Comparison of ENCODE assay signal across 2 cellular contexts in the genomic region with DNA sequence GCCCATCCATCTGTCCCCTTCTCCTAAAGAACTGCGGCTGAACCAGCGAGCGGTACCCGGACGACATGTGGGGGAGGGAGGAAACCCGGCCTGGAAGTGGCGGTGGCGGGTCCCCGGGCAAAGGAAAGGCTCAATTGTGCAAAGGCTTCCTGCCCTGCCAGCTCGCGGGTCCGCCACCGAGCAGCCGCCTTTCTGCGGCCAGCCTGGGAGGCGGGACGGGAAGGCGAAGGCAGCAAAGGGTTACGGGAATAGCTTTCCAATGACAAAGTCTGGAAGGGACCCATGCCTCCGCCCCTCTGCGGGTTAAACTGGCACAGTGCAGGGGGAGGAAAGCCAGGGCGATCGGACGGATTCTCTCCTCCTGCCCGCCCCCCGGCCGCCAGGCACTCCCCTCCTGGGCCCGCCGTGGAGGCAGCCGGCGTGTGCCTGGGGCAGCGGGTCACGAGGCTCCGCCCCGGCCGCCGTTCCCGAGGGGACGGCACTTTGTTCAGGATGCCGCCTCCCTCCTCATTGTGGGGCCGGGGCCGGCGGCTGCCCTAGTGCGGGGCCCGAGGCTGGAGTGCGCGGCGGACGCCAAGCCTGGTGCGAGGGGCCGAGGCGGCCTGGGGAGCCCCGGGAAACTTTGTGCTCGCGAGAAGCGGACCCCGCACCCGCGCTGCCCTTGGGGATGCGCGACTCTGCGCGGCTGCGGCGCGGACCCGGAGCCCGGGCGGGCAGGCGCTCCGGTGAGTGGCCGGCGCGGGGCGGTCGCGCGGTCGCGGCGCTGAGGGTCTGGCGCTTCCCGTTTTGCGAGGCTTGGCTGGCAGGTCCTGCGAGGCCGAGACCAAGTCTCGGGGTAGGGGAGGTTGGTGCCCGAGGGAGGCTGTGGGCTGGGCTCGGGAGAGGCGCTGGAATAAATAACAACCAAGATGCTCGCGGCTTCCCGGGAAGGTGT.
TF ChIP-seq lines count a peak whose summit lies in the region.

A gene with protein sequence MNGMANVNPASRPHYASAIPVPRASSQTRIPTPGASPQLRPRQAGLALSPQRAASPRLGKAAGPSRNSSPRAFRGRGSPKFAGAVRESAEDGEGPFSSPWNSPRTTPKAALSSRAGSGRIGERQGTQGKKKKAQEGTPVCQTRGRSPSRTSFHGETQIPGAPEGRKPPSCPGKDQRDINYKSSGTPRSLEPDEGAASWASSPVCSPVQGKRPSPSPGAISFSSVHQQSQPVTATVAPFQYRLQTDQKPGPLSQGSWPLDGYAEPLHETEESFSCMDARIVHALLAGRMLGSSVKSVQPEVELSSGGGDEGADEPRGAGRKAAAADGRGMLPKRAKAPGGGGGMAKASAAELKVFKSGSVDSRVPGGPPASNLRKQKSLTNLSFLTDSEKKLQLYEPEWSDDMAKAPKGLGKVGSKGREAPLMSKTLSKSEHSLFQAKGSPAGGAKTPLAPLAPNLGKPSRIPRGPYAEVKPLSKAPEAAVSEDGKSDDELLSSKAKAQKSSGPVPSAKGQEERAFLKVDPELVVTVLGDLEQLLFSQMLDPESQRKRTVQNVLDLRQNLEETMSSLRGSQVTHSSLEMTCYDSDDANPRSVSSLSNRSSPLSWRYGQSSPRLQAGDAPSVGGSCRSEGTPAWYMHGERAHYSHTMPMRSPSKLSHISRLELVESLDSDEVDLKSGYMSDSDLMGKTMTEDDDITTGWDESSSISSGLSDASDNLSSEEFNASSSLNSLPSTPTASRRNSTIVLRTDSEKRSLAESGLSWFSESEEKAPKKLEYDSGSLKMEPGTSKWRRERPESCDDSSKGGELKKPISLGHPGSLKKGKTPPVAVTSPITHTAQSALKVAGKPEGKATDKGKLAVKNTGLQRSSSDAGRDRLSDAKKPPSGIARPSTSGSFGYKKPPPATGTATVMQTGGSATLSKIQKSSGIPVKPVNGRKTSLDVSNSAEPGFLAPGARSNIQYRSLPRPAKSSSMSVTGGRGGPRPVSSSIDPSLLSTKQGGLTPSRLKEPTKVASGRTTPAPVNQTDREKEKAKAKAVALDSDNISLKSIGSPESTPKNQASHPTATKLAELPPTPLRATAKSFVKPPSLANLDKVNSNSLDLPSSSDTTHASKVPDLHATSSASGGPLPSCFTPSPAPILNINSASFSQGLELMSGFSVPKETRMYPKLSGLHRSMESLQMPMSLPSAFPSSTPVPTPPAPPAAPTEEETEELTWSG (N-terminal part only) (plus strand): TSS at position 510 of the 934 bp plus-strand sequence. CDS start 83,758 bp downstream, outside the sequence.

TF ChIP-seq in HEK293, 187 proteins besides CTCF, POLR2A, EP300 and RAD21 (continues in another document):
- TF ChIP-seq, protein P1, sequence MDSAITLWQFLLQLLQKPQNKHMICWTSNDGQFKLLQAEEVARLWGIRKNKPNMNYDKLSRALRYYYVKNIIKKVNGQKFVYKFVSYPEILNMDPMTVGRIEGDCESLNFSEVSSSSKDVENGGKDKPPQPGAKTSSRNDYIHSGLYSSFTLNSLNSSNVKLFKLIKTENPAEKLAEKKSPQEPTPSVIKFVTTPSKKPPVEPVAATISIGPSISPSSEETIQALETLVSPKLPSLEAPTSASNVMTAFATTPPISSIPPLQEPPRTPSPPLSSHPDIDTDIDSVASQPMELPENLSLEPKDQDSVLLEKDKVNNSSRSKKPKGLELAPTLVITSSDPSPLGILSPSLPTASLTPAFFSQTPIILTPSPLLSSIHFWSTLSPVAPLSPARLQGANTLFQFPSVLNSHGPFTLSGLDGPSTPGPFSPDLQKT (IDR thresholded peaks at IDR 0.05; ENCODE audit: borderline replicate concordance, low read depth, low read length), result no peak
- TF ChIP-seq ZSCAN16 (tag by site-specific recombination; IDR thresholded peaks at IDR 0.05) (no peak), ZNF843 (tag by site-specific recombination; IDR thresholded peaks at IDR 0.05) (peak; percentile 24; the same call in 1 of the 2 replicates), SP3 (tag by site-specific recombination; IDR thresholded peaks at IDR 0.05) (peak; percentile 83), ZNF248 (tag by site-specific recombination; IDR thresholded peaks at IDR 0.05) (no peak), SP7 (tag by site-specific recombination; IDR thresholded peaks at IDR 0.05) (peak; percentile 90), ZNF169 (tag by site-specific recombination; IDR thresholded peaks at IDR 0.05) (no peak), ZNF624 (tag by site-specific recombination; IDR thresholded peaks at IDR 0.05) (no peak), ZNF623 (tag by site-specific recombination; IDR thresholded peaks at IDR 0.05) (no peak), ZNF10 (tag by site-specific recombination; IDR thresholded peaks at IDR 0.05) (no peak), ZNF112 (tag by site-specific recombination; IDR thresholded peaks at IDR 0.05) (no peak), ZNF302 (tag by site-specific recombination; IDR thresholded peaks at IDR 0.05; ENCODE audit: low read depth) (no peak), ZNF404 (tag by site-specific recombination; IDR thresholded peaks at IDR 0.05) (no peak), REST (tag by site-specific recombination; IDR thresholded peaks at IDR 0.05) (no peak), ZNF48 (tag by site-specific recombination; IDR thresholded peaks at IDR 0.05) (no peak)
- TF ChIP-seq, protein P2, sequence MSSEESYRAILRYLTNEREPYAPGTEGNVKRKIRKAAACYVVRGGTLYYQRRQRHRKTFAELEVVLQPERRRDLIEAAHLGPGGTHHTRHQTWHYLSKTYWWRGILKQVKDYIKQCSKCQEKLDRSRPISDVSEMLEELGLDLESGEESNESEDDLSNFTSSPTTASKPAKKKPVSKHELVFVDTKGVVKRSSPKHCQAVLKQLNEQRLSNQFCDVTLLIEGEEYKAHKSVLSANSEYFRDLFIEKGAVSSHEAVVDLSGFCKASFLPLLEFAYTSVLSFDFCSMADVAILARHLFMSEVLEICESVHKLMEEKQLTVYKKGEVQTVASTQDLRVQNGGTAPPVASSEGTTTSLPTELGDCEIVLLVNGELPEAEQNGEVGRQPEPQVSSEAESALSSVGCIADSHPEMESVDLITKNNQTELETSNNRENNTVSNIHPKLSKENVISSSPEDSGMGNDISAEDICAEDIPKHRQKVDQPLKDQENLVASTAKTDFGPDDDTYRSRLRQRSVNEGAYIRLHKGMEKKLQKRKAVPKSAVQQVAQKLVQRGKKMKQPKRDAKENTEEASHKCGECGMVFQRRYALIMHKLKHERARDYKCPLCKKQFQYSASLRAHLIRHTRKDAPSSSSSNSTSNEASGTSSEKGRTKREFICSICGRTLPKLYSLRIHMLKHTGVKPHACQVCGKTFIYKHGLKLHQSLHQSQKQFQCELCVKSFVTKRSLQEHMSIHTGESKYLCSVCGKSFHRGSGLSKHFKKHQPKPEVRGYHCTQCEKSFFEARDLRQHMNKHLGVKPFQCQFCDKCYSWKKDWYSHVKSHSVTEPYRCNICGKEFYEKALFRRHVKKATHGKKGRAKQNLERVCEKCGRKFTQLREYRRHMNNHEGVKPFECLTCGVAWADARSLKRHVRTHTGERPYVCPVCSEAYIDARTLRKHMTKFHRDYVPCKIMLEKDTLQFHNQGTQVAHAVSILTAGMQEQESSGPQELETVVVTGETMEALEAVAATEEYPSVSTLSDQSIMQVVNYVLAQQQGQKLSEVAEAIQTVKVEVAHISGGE (tag by site-specific recombination; conservative IDR thresholded peaks at IDR 0.05; ENCODE audit: low read depth), result 0 out of 2 replicates have a peak, but pooled peaks have one; percentile 27

TF ChIP-seq in endothelial cell of umbilical vein, 7 proteins besides CTCF, POLR2A, EP300 and RAD21:
- TF ChIP-seq, protein P3, sequence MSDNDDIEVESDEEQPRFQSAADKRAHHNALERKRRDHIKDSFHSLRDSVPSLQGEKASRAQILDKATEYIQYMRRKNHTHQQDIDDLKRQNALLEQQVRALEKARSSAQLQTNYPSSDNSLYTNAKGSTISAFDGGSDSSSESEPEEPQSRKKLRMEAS (IDR thresholded peaks at IDR 0.05; ENCODE audit: insufficient read depth, insufficient read length), result no peak
- TF ChIP-seq FOS (IDR thresholded peaks at IDR 0.05; ENCODE audit: borderline replicate concordance, insufficient read depth, low read length), result no peak
- TF ChIP-seq GATA2 (IDR thresholded peaks at IDR 0.05; ENCODE audit: insufficient read depth, insufficient read length, low read depth, low read length), result no peak
- TF ChIP-seq EZH2 (IDR thresholded peaks at IDR 0.05; ENCODE audit: borderline replicate concordance, low read depth, low read length, severe bottlenecking), result no peak
- no peak for TF ChIP-seq JUN (IDR thresholded peaks at IDR 0.05; ENCODE audit: borderline replicate concordance, insufficient read depth, insufficient read length, low read depth)
